Comparison of ENCODE assay signal across 8 cellular contexts in genomic region chr17:4881761-4882555, GRCh38. TPM values are rescaled to one million over a fixed set of nuclear protein-coding genes. Genes with fewer than 3 reads are reported as not detected.
DNase-seq lines count a peak whose midpoint lies in the region; ATAC-seq, FAIRE-seq and TF ChIP-seq lines count a peak whose summit lies in the region.

No MANE protein-coding gene starts in this region.

- FAIRE-seq in endothelial cell of umbilical vein (lab: Jason Lieb, UNC), result peak; percentile 79

- H3K4me3 Mint-ChIP-seq in natural killer cell, result no peak overlapping the region

- H3K4me1 ChIP-seq in endothelial cell of umbilical vein (ENCODE audit: control insufficient read depth, extremely low read depth, insufficient read depth, low read length) (no peaks in the 10 kb centered on the region), testis (peaks cover 18% of the 10 kb centered on the region)

- peak; percentile 47 to 79 (median 78) for ATAC-seq in natural killer cell

- DNase-seq in NCI-H2081 (lab: John Stamatoyannopoulos, UW) (peak; percentile 41 to 63), NCI-H2081 treated with DMSO at 0.1 percent for 48 hours (lab: John Stamatoyannopoulos, UW) (no peak), NCI-H2196 (lab: John Stamatoyannopoulos, UW; ENCODE audit: unreplicated experiment) (peak; percentile 64), endothelial cell of umbilical vein (ENCODE audit: low read depth, low spot score) (peak; percentile 52), natural killer cell (peak; percentile 41), testis (peak; percentile 84), SKM-1 treated with dmso at 0.1 percent for 144 hours (lab: John Stamatoyannopoulos, UW; ENCODE audit: unreplicated experiment) (no peak)
- peak; percentile 83 for DNase-seq in activated CD8-positive, alpha-beta memory T cell treated with anti-CD3 and anti-CD28 coated beads, Interleukin-2, amount 50 U/mL, for 48 hours

- 35 to 51% methylated on average over 9 of the region's 9 CpGs for WGBS in testis, 2 donors

- H3K27me3 Mint-ChIP-seq in natural killer cell (ENCODE audit: low read depth in 2 of 2), result no peaks in the 10 kb centered on the region

- intact Hi-C loops in endothelial cell of umbilical vein (cut with micrococcal nuclease) (loop anchor here (1.0 kb wide), 2 partner anchors 48 to 95 kb away; no protein-coding TSS in a partner anchor), natural killer cell (cut with micrococcal nuclease) (no loop called here), testis (cut with DNase I; ENCODE audit: low total_unique reads) (loop anchor here (10.0 kb wide), 1 partner anchor 147 kb away; the partner anchor contains the start of genes CXCL16, MED11 and ZMYND15)

- H3K27ac Mint-ChIP-seq in natural killer cell, result no peak overlapping the region

- H2AFZ ChIP-seq in endothelial cell of umbilical vein (ENCODE audit: low read depth, low read length), result no peak overlapping the region

- TF ChIP-seq POLR2A in endothelial cell of umbilical vein (IDR thresholded peaks at IDR 0.05; ENCODE audit: low read depth, low read length), result no peak
- TF ChIP-seq POLR2A in testis (IDR thresholded peaks at IDR 0.05), result no peak

- no peaks in the 10 kb centered on the region for H3K36me3 Mint-ChIP-seq in natural killer cell

- TF ChIP-seq CTCF in endothelial cell of umbilical vein (IDR thresholded peaks at IDR 0.05; ENCODE audit: extremely low read depth in 1 of 2, insufficient read depth in 1 of 2, low read depth in 1 of 2, low read length in 2 of 2) (peak; percentile 71 to 89), natural killer cell (IDR thresholded peaks at IDR 0.05) (peak; percentile 65), testis (IDR thresholded peaks at IDR 0.05) (peak; percentile 60 to 74 (median 74))

- H3K9me3 Mint-ChIP-seq in natural killer cell, result no peaks in the 10 kb centered on the region

- H3K27me3 ChIP-seq in endothelial cell of umbilical vein (ENCODE audit: control insufficient read depth in 2 of 2, insufficient read depth in 2 of 2, low read length in 2 of 2), result no peaks in the 10 kb centered on the region
- no peaks in the 10 kb centered on the region for H3K27me3 ChIP-seq in testis

- dilution Hi-C loops in endothelial cell of umbilical vein (cut with MboI; ENCODE audit: extremely low pct_ligation_motif_present, low sequenced_read_pairs), result no loop called here

- no TSS peak for BruUV-seq in endothelial cell of umbilical vein (replicated peaks; lab: Mats Ljungman, UMichigan)

- H3K36me3 ChIP-seq in endothelial cell of umbilical vein (ENCODE audit: control insufficient read depth in 2 of 2, extremely low read depth in 1 of 2, insufficient read depth in 2 of 2, low read length in 2 of 2) (peaks cover 2 to 43% of the 10 kb centered on the region in 2 experiments), testis (ENCODE audit: low read depth, missing control alignments) (no peaks in the 10 kb centered on the region)

- H3K9me1 ChIP-seq in endothelial cell of umbilical vein (replicated peaks; ENCODE audit: control insufficient read depth, extremely low read depth, insufficient read depth, low read length), result no peaks in the 10 kb centered on the region

- H3K27ac ChIP-seq in endothelial cell of umbilical vein (ENCODE audit: insufficient read depth, low read depth, low read length), result no peak overlapping the region
- H3K27ac ChIP-seq in testis, result no peak overlapping the region

- no peaks in the 10 kb centered on the region for H4K20me1 ChIP-seq in endothelial cell of umbilical vein (replicated peaks; ENCODE audit: control insufficient read depth, extremely low read depth, insufficient read depth, low read length)

- H3K9ac ChIP-seq in endothelial cell of umbilical vein (replicated peaks; ENCODE audit: extremely low read depth, insufficient read depth, low read length), result no peak overlapping the region

- H3K4me3 ChIP-seq in endothelial cell of umbilical vein (replicated peaks in 1 of 3; ENCODE audit: insufficient read depth in 1 of 3, low read depth in 1 of 3, low read length in 3 of 3) (no peak overlapping the region), testis (no peak overlapping the region)

- H3K9me3 ChIP-seq in endothelial cell of umbilical vein (replicated peaks; ENCODE audit: control insufficient read depth, insufficient read depth, low read length), result no peaks in the 10 kb centered on the region
- H3K9me3 ChIP-seq in testis, result no peaks in the 10 kb centered on the region

- POLR2A ChIA-PET in endothelial cell of umbilical vein (lab: Charles Lee), result no interaction called here

- no peak overlapping the region for H3K4me2 ChIP-seq in endothelial cell of umbilical vein (ENCODE audit: insufficient read depth, low read length)

- CTCF ChIA-PET in endothelial cell of umbilical vein (lab: Charles Lee), result interaction anchor here (0.6 to 5.9 kb wide), 16 partner anchors 9 to 172 kb away, joined by 3 to 61 read pairs (median 4); partner anchors contain the start of genes ARRB2, GLTPD2, MED11 and PLD2

- peaks cover 0 to 13% of the 10 kb centered on the region in 2 donors for H3K4me1 Mint-ChIP-seq in natural killer cell

- no peaks in the 10 kb centered on the region for H3K79me2 ChIP-seq in endothelial cell of umbilical vein (ENCODE audit: control insufficient read depth, insufficient read depth, low read length)

TF ChIP-seq in endothelial cell of umbilical vein, 7 proteins besides CTCF, POLR2A, EP300 and RAD21 (continues in another document):
- TF ChIP-seq POLR2AphosphoS5 (IDR thresholded peaks at IDR 0.05; ENCODE audit: insufficient read depth, low read depth, low read length) (no peak), JUN (IDR thresholded peaks at IDR 0.05; ENCODE audit: borderline replicate concordance, insufficient read depth, insufficient read length, low read depth) (no peak)

RNA-seq across cellular contexts. Expression of gene C17orf107, which starts 17.4 kb away (rescaled TPM):
- total RNA-seq in endothelial cell of umbilical vein, result 1.0 and 1.5 TPM in 2 replicates
- 0.68 and 0.86 TPM in 2 replicates for polyA plus RNA-seq in endothelial cell of umbilical vein
- 0.36 and 0.62 TPM in 2 replicates for polyA plus RNA-seq in endothelial cell of umbilical vein (2011; cell fraction: cytosol; rRNA removed)
- polyA plus RNA-seq in endothelial cell of umbilical vein (2011; cell fraction: nucleus; rRNA removed), result 0.75 and 1.3 TPM in 2 replicates
- polyA plus RNA-seq in endothelial cell of umbilical vein (2012), result 0.39 and 1.6 TPM in 2 replicates
- polyA minus RNA-seq in endothelial cell of umbilical vein, result 0.75 and 1.1 TPM in 2 replicates
- polyA minus RNA-seq in endothelial cell of umbilical vein (2011; cell fraction: cytosol; rRNA and poly(A)+ RNA removed), result not detected
- polyA minus RNA-seq in endothelial cell of umbilical vein (2011; cell fraction: nucleus; rRNA and poly(A)+ RNA removed), result 1.3 and 3.8 TPM in 2 replicates
- 10 to 100 TPM; 24.4 to 30.2 (median 27.5) TPM for total RNA-seq in natural killer cell
- total RNA-seq in testis, result 1 to 10 TPM; 2.8 to 4.1 TPM
- 1.5 TPM for polyA plus RNA-seq in testis (ENCODE audit: insufficient read depth, low read depth, low replicate concordance)

RNA-seq across cellular contexts. Expression of gene CHRNE, which starts 20.9 kb away (rescaled TPM):
- total RNA-seq in endothelial cell of umbilical vein (0.76 and 0.84 TPM in 2 replicates), natural killer cell (10 to 100 TPM; 11.8 to 17.9 (median 11.8) TPM), testis (1 to 10 TPM; 1.4 to 2.6 TPM)
- polyA plus RNA-seq in endothelial cell of umbilical vein (1.1 and 1.3 TPM in 2 replicates), testis (ENCODE audit: insufficient read depth, low read depth, low replicate concordance) (1.4 TPM)
- polyA plus RNA-seq in endothelial cell of umbilical vein (2011; cell fraction: cytosol; rRNA removed), result 0.50 and 0.66 TPM in 2 replicates
- 0.53 and 0.66 TPM in 2 replicates for polyA plus RNA-seq in endothelial cell of umbilical vein (2011; cell fraction: nucleus; rRNA removed)
- 1.0 and 2.5 TPM in 2 replicates for polyA plus RNA-seq in endothelial cell of umbilical vein (2012)
- 0.38 and 1.4 TPM in 2 replicates for polyA minus RNA-seq in endothelial cell of umbilical vein
- polyA minus RNA-seq in endothelial cell of umbilical vein (2011; cell fraction: cytosol; rRNA and poly(A)+ RNA removed), result not detected
- polyA minus RNA-seq in endothelial cell of umbilical vein (2011; cell fraction: nucleus; rRNA and poly(A)+ RNA removed), result 0.53 and 0.72 TPM in 2 replicates

RNA-seq across cellular contexts. Expression of gene MINK1, which starts 48.8 kb away (rescaled TPM):
- total RNA-seq in endothelial cell of umbilical vein (87.5 and 89.4 TPM in 2 replicates), natural killer cell (100 to 1,000 TPM; 103 to 122 (median 110) TPM), testis (100 to 1,000 TPM; 135 to 142 TPM)
- polyA plus RNA-seq in endothelial cell of umbilical vein (46.8 and 53.6 TPM in 2 replicates), testis (ENCODE audit: insufficient read depth, low read depth, low replicate concordance) (77.4 TPM)
- 30.3 and 33.3 TPM in 2 replicates for polyA plus RNA-seq in endothelial cell of umbilical vein (2011; cell fraction: cytosol; rRNA removed)
- 395 and 448 TPM in 2 replicates for polyA plus RNA-seq in endothelial cell of umbilical vein (2011; cell fraction: nucleus; rRNA removed)
- polyA plus RNA-seq in endothelial cell of umbilical vein (2012), result 63.3 and 70.6 TPM in 2 replicates
- polyA minus RNA-seq in endothelial cell of umbilical vein, result 70.9 and 76.1 TPM in 2 replicates
- 20.4 TPM for polyA minus RNA-seq in endothelial cell of umbilical vein (2011; cell fraction: cytosol; rRNA and poly(A)+ RNA removed)
- polyA minus RNA-seq in endothelial cell of umbilical vein (2011; cell fraction: nucleus; rRNA and poly(A)+ RNA removed), result 62.5 and 85.1 TPM in 2 replicates

RNA-seq across cellular contexts. Expression of gene GP1BA, which starts 50.1 kb away (rescaled TPM):
- total RNA-seq in endothelial cell of umbilical vein (not detected in 2 replicates), natural killer cell (1 to 10 TPM in 2 of 3 donors, under 1 TPM in 1; 0.25 to 4.3 (median 2.2) TPM), testis (under 1 TPM; 0.12 to 0.47 TPM)
- polyA plus RNA-seq in endothelial cell of umbilical vein (not detected in 2 replicates), testis (ENCODE audit: insufficient read depth, low read depth, low replicate concordance) (0.88 TPM)
- not detected in 2 replicates for polyA plus RNA-seq in endothelial cell of umbilical vein (2011; cell fraction: cytosol; rRNA removed)
- not detected in 2 replicates for polyA plus RNA-seq in endothelial cell of umbilical vein (2011; cell fraction: nucleus; rRNA removed)
- polyA plus RNA-seq in endothelial cell of umbilical vein (2012), result 0.35 and 0.70 TPM in 2 replicates
- polyA minus RNA-seq in endothelial cell of umbilical vein, result not detected in 2 replicates
- polyA minus RNA-seq in endothelial cell of umbilical vein (2011; cell fraction: cytosol; rRNA and poly(A)+ RNA removed), result not detected
- polyA minus RNA-seq in endothelial cell of umbilical vein (2011; cell fraction: nucleus; rRNA and poly(A)+ RNA removed), result not detected in 2 replicates

RNA-seq across cellular contexts. Expression of gene SLC25A11, which starts 57.9 kb away (rescaled TPM):
- total RNA-seq in endothelial cell of umbilical vein (50.2 and 58.2 TPM in 2 replicates), natural killer cell (10 to 100 TPM; 34.7 to 47.5 (median 42.5) TPM), testis (10 to 100 TPM; 23.7 to 25.9 TPM)
- polyA plus RNA-seq in endothelial cell of umbilical vein (95.2 and 110 TPM in 2 replicates), testis (ENCODE audit: insufficient read depth, low read depth, low replicate concordance) (24.3 TPM)
- polyA plus RNA-seq in endothelial cell of umbilical vein (2011; cell fraction: cytosol; rRNA removed), result 58.8 and 69.9 TPM in 2 replicates
- polyA plus RNA-seq in endothelial cell of umbilical vein (2011; cell fraction: nucleus; rRNA removed), result 36.2 and 41.8 TPM in 2 replicates
- polyA plus RNA-seq in endothelial cell of umbilical vein (2012), result 43.6 and 61.0 TPM in 2 replicates
- 49.5 and 53.3 TPM in 2 replicates for polyA minus RNA-seq in endothelial cell of umbilical vein
- 31.9 TPM for polyA minus RNA-seq in endothelial cell of umbilical vein (2011; cell fraction: cytosol; rRNA and poly(A)+ RNA removed)
- polyA minus RNA-seq in endothelial cell of umbilical vein (2011; cell fraction: nucleus; rRNA and poly(A)+ RNA removed), result 16.2 and 18.0 TPM in 2 replicates

Comparison
In these comparisons a context has a peak if more than half of its experiments do, and no peak if none do; other contexts are left out.
1. DNase-seq: peak in NCI-H2081 (2 of 2), NCI-H2196 (single experiment), activated CD8-positive, alpha-beta memory T cell treated with anti-CD3 and anti-CD28 coated beads, Interleukin-2, amount 50 U/mL, for 48 hours (single experiment), endothelial cell of umbilical vein (single experiment), natural killer cell (single experiment) and testis (single experiment); none in NCI-H2081 treated with DMSO at 0.1 percent for 48 hours (single experiment) and SKM-1 treated with dmso at 0.1 percent for 144 hours (single experiment).
2. RNA of gene C17orf107, which starts 17.4 kb away (total RNA-seq): 24.4 to 30.2 TPM in natural killer cell; 2.8 to 4.1 TPM in testis and 1.0 to 1.5 TPM in endothelial cell of umbilical vein; every median in the first group is over 4 times any median in the second.
3. Peak in every context shown above with its lines, with median percentiles within 50 percentile points of each other: CTCF ChIP-seq.